Comparison of ENCODE assay signal across 9 cellular contexts in genomic region chr3:11159421-11159904, GRCh38. TPM values are rescaled to one million over a fixed set of nuclear protein-coding genes. Genes with fewer than 3 reads are reported as not detected.
DNase-seq lines count a peak whose midpoint lies in the region; ATAC-seq and TF ChIP-seq lines count a peak whose summit lies in the region.
"Had no signal": no experiment of that assay in that cellular context is flagged by ENCODE, and none has a peak within 500 bp of the region (broad histone marks: within the 10 kb centered on the region; RNA-seq: fewer than 3 reads in every experiment).

No MANE protein-coding gene starts in this region.

- peaks cover 5% of the 10 kb centered on the region for H3K4me1 Mint-ChIP-seq in activated naive CD4-positive, alpha-beta T cell treated with anti-CD3 and anti-CD28 coated beads, Interleukin-2, amount 10 ng/mL, durations not matched to agents 7 days and 5 days

- peak; percentile 63 for DNase-seq in HFF-Myc (ENCODE audit: extremely low read depth, low read depth)
- peak; percentile 43 for DNase-seq in astrocyte of the cerebellum (ENCODE audit: low read depth)
- peak in 2 of 3 donors; percentile 44 to 56 for DNase-seq in right cardiac atrium
- peak; percentile 78 to 81 for DNase-seq in tibial artery
- no peak for DNase-seq in inferior parietal cortex (ENCODE audit: extremely low spot score)
- no peak for DNase-seq in NCI-H82 treated with DMSO at 0.1 percent for 48 hours (lab: John Stamatoyannopoulos, UW; ENCODE audit: unreplicated experiment)
- DNase-seq in activated naive CD4-positive, alpha-beta T cell treated with anti-CD3 and anti-CD28 coated beads, Interleukin-2, amount 10 ng/mL, durations not matched to agents 7 days and 5 days: no peak
- DNase-seq: activated CD4-positive, alpha-beta T cell treated with anti-CD3 and anti-CD28 coated beads for 4 hours; naive thymus-derived CD8-positive, alpha-beta T cell had no signal

- no peaks in the 10 kb centered on the region for H3K36me3 ChIP-seq in tibial artery

- H3K4me3 Mint-ChIP-seq in activated naive CD4-positive, alpha-beta T cell treated with anti-CD3 and anti-CD28 coated beads, Interleukin-2, amount 10 ng/mL, durations not matched to agents 7 days and 5 days: no peak overlapping the region
- H3K4me3 Mint-ChIP-seq: naive thymus-derived CD8-positive, alpha-beta T cell had no signal

- CTCF ChIA-PET in activated naive CD4-positive, alpha-beta T cell treated with anti-CD3 and anti-CD28 coated beads, Interleukin-2, amount 10 ng/mL, durations not matched to agents 7 days and 5 days (lab: Charles Lee): no interaction called here

- H3K4me1 ChIP-seq in right cardiac atrium (ENCODE audit: control insufficient read depth, insufficient read depth, low read length) (no peaks in the 10 kb centered on the region), tibial artery (peaks cover 0 to 62% (median 27%) of the 10 kb centered on the region in 4 donors)

- H3K9me3 Mint-ChIP-seq in activated naive CD4-positive, alpha-beta T cell treated with anti-CD3 and anti-CD28 coated beads, Interleukin-2, amount 10 ng/mL, durations not matched to agents 7 days and 5 days: no peaks in the 10 kb centered on the region

- WGBS in right cardiac atrium: 34% methylated on average over 5 of the region's 5 CpGs

- no peaks in the 10 kb centered on the region for H3K36me3 Mint-ChIP-seq in activated naive CD4-positive, alpha-beta T cell treated with anti-CD3 and anti-CD28 coated beads, Interleukin-2, amount 10 ng/mL, durations not matched to agents 7 days and 5 days
- H3K36me3 Mint-ChIP-seq: naive thymus-derived CD8-positive, alpha-beta T cell had no signal

- H3K9me3 ChIP-seq in right cardiac atrium (ENCODE audit: control insufficient read depth, low read length) (no peaks in the 10 kb centered on the region), tibial artery (no peaks in the 10 kb centered on the region)

- no peak overlapping the region for H3K27ac Mint-ChIP-seq in activated naive CD4-positive, alpha-beta T cell treated with anti-CD3 and anti-CD28 coated beads, Interleukin-2, amount 10 ng/mL, durations not matched to agents 7 days and 5 days
- H3K27ac Mint-ChIP-seq: naive thymus-derived CD8-positive, alpha-beta T cell had no signal

- TF ChIP-seq CTCF in HFF-Myc (IDR thresholded peaks at IDR 0.05; ENCODE audit: low read depth, low read length, missing control alignments): no peak
- TF ChIP-seq CTCF in astrocyte of the cerebellum (IDR thresholded peaks at IDR 0.05; ENCODE audit: low read depth, low read length, missing control alignments): no peak
- TF ChIP-seq CTCF in tibial artery (IDR thresholded peaks at IDR 0.05): no peak

- H3K27ac ChIP-seq in right cardiac atrium (ENCODE audit: low read length) (no peak overlapping the region), tibial artery (peak overlapping the region; percentile 58 to 62)

- H3K27me3 Mint-ChIP-seq in activated naive CD4-positive, alpha-beta T cell treated with anti-CD3 and anti-CD28 coated beads, Interleukin-2, amount 10 ng/mL, durations not matched to agents 7 days and 5 days: peaks cover 74% of the 10 kb centered on the region

- ATAC-seq in right cardiac atrium: peak; percentile 25 to 50
- ATAC-seq: naive thymus-derived CD8-positive, alpha-beta T cell had no signal

- intact Hi-C loops in right cardiac atrium (cut with DNase I): loop anchor here in 2 of 4 donors (5.0 to 10.0 kb wide), 2 partner anchors 48 to 165 kb away; no protein-coding TSS in a partner anchor
- intact Hi-C loops in tibial artery (cut with DNase I; ENCODE audit: low total_unique reads): loop anchor here (5.0 kb wide), 1 partner anchor 48 kb away; no protein-coding TSS in a partner anchor

- H3K4me3 ChIP-seq in HFF-Myc (replicated peaks; ENCODE audit: low read depth, low read length) (no peak overlapping the region), astrocyte of the cerebellum (ENCODE audit: low read depth, low read length) (no peak overlapping the region), right cardiac atrium (ENCODE audit: low read length) (no peak overlapping the region), tibial artery (no peak overlapping the region)

- no peaks in the 10 kb centered on the region for H3K27me3 ChIP-seq in right cardiac atrium (ENCODE audit: control insufficient read depth, insufficient read depth)
- no peaks in the 10 kb centered on the region for H3K27me3 ChIP-seq in tibial artery

- in situ Hi-C loops in astrocyte of the cerebellum (cut with HindIII; ENCODE audit: low sequenced_read_pairs): no loop called here

RNA-seq across cellular contexts. Expression of gene HRH1, which starts 5.2 kb away (rescaled TPM):
- 1 to 10 TPM; 1.1 to 1.8 (median 1.5) TPM for total RNA-seq in right cardiac atrium
- polyA plus RNA-seq in right cardiac atrium: 0.43 TPM
- total RNA-seq: naive thymus-derived CD8-positive, alpha-beta T cell had no signal
- polyA plus RNA-seq: naive thymus-derived CD8-positive, alpha-beta T cell had no signal

Comparison
In these comparisons a context has a peak if more than half of its experiments do, and no peak if none do; other contexts are left out.
1. DNase-seq: peak in HFF-Myc (single experiment), astrocyte of the cerebellum (single experiment), right cardiac atrium (2 of 3) and tibial artery (2 of 2); none in inferior parietal cortex (single experiment), NCI-H82 treated with DMSO at 0.1 percent for 48 hours (single experiment) and activated naive CD4-positive, alpha-beta T cell treated with anti-CD3 and anti-CD28 coated beads, Interleukin-2, amount 10 ng/mL, durations not matched to agents 7 days and 5 days (single experiment).